Comparison of ENCODE assay signal across 41 cellular contexts in genomic region chr15:73867426-73867825, GRCh38. TPM values are rescaled to one million over a fixed set of nuclear protein-coding genes. Genes with fewer than 3 reads are reported as not detected.
"Had no signal": no experiment of that assay in that cellular context is flagged by ENCODE, and none has a peak within 500 bp of the region (broad histone marks: within the 10 kb centered on the region; RNA-seq: fewer than 3 reads in every experiment).

No MANE protein-coding gene starts in this region.

- FAIRE-seq: astrocyte, endometrium, endothelial cell of umbilical vein had no signal

- DNase-seq: activated B cell treated with CpG ODN at 0.5 μM for 24 hours; activated CD4-positive, alpha-beta T cell treated with anti-CD3 and anti-CD28 coated beads for 48 hours; activated CD4-positive, alpha-beta T cell treated with anti-CD3 and anti-CD28 coated beads, Interleukin-2, amount 50 U/mL, for 1 hour; activated CD4-positive, alpha-beta T cell treated with anti-CD3 and anti-CD28 coated beads, Interleukin-2, amount 50 U/mL, for 48 hours; activated CD8-positive, alpha-beta memory T cell treated with anti-CD3 and anti-CD28 coated beads, Interleukin-2, amount 10 ng/mL, durations not matched to agents 7 days and 5 days; activated CD8-positive, alpha-beta memory T cell treated with anti-CD3 and anti-CD28 coated beads, Interleukin-2, amount 50 U/mL, for 4 hours; activated CD8-positive, alpha-beta T cell treated with anti-CD3 and anti-CD28 coated beads for 36 hours; activated gamma-delta T cell; activated naive CD4-positive, alpha-beta T cell; activated naive CD4-positive, alpha-beta T cell treated with anti-CD3 and anti-CD28 coated beads, Interleukin-2, amount 50 U/mL, for 16 hours; activated T-cell treated with anti-CD3 and anti-CD28 coated beads for 4 hours; activated T-cell treated with anti-CD3 and anti-CD28 coated beads, Interleukin-2, amount 50 U/mL, for 24 hours; activated T-cell treated with anti-CD3 and anti-CD28 coated beads, Interleukin-2, amount 50 U/mL, for 72 hours; amniotic stem cell; anterior cingulate cortex; brain microvascular endothelial cell; cortex of kidney; dermis blood vessel endothelial cell; effector CD4-positive, alpha-beta T cell; effector memory CD8-positive, alpha-beta T cell; esophagus squamous epithelium; foreskin melanocyte; T-helper 1 cell; T-helper 17 cell; T1000 had no signal

- H3K9me3 ChIP-seq: esophagus squamous epithelium, gastroesophageal sphincter had no signal

- H3K36me3 ChIP-seq: brain microvascular endothelial cell, esophagus squamous epithelium, gastroesophageal sphincter, WERI-Rb-1 had no signal

- H3K27ac ChIP-seq: brain microvascular endothelial cell, epithelial cell of prostate, esophagus squamous epithelium, gastroesophageal sphincter, WERI-Rb-1 had no signal

- H3K4me1 ChIP-seq: esophagus squamous epithelium, gastroesophageal sphincter had no signal

- ATAC-seq: activated CD4-positive, CD25-positive, alpha-beta regulatory T cell treated with anti-CD3 and anti-CD28 coated beads, Interleukin-2, amount 50 U/mL, for 24 hours; activated CD8-positive, alpha-beta memory T cell treated with anti-CD3 and anti-CD28 coated beads, Interleukin-2, amount 10 ng/mL, durations not matched to agents 7 days and 5 days; activated CD8-positive, alpha-beta T cell treated with anti-CD3 and anti-CD28 coated beads for 36 hours; activated T-cell treated with anti-CD3 and anti-CD28 coated beads, Interleukin-2, amount 50 U/mL, for 72 hours; effector memory CD8-positive, alpha-beta T cell; gastroesophageal sphincter; T-helper 17 cell had no signal

- H3K4me3 ChIP-seq: esophagus squamous epithelium, gastroesophageal sphincter had no signal

RNA-seq across cellular contexts. Expression of gene TBC1D21, which starts 5.9 kb away (rescaled TPM):
- total RNA-seq: activated B cell treated with CpG ODN at 0.5 μM for 24 hours; activated CD8-positive, alpha-beta memory T cell treated with anti-CD3 and anti-CD28 coated beads for 36 hours; activated CD8-positive, alpha-beta memory T cell treated with anti-CD3 and anti-CD28 coated beads, Interleukin-2, amount 10 ng/mL, durations not matched to agents 7 days and 5 days; activated CD8-positive, alpha-beta T cell treated with anti-CD3 and anti-CD28 coated beads for 36 hours; activated T-cell treated with anti-CD3 and anti-CD28 coated beads, Interleukin-2, amount 50 U/mL, for 72 hours; astrocyte; bronchial epithelial cell; cardiac septum; cerebellum; dermis blood vessel endothelial cell; endothelial cell of umbilical vein; esophagus squamous epithelium; fibroblast of lung; fibroblast of villous mesenchyme; gastroesophageal sphincter; glomerular endothelial cell; T-helper 17 cell had no signal
- polyA plus RNA-seq: adipose tissue, endothelial cell of umbilical vein, esophagus, fibroblast of lung had no signal
